Comparison of ENCODE assay signal across 10 cellular contexts in genomic region chr9:79812099-79812498, GRCh38.
DNase-seq lines count a peak whose midpoint lies in the region; ATAC-seq lines count a peak whose summit lies in the region.
"Had no signal": no experiment of that assay in that cellular context is flagged by ENCODE, and none has a peak within 500 bp of the region (broad histone marks: within the 10 kb centered on the region; RNA-seq: fewer than 3 reads in every experiment).

No MANE protein-coding gene starts in this region.

- no peak overlapping the region for H3K27ac ChIP-seq in Karpas-422 (ENCODE audit: low read length)
- H3K27ac ChIP-seq: parathyroid adenoma, RWPE1 had no signal

- H3K4me3 ChIP-seq in Karpas-422 (ENCODE audit: low read length): no peak overlapping the region

- no peak overlapping the region for H2AFZ ChIP-seq in Karpas-422 (ENCODE audit: low read length)
- H2AFZ ChIP-seq: parathyroid adenoma had no signal

- no peaks in the 10 kb centered on the region for H4K20me1 ChIP-seq in Karpas-422 (ENCODE audit: insufficient read depth, low read depth, low read length)

- H3K36me3 ChIP-seq in Karpas-422 (ENCODE audit: insufficient read depth, low read length): no peaks in the 10 kb centered on the region

- H3K9me2 ChIP-seq in Karpas-422 (replicated peaks; ENCODE audit: insufficient read depth, low read length): no peaks in the 10 kb centered on the region

- no peaks in the 10 kb centered on the region for H3K27me3 ChIP-seq in Karpas-422 (ENCODE audit: low read length)

- no peak overlapping the region for H3K9ac ChIP-seq in Karpas-422 (ENCODE audit: low read length)
- H3K9ac ChIP-seq: parathyroid adenoma had no signal

- H3K4me1 ChIP-seq in Karpas-422 (ENCODE audit: low read length): peaks cover 14% of the 10 kb centered on the region
- H3K4me1 ChIP-seq: parathyroid adenoma had no signal

- peak; percentile 22 for ATAC-seq in GM18502 (IDR thresholded peaks at IDR 0.05; ENCODE audit: poor library complexity, unreplicated experiment)
- peak; percentile 7 for ATAC-seq in GM21576 (IDR thresholded peaks at IDR 0.05; ENCODE audit: unreplicated experiment)

- no peaks in the 10 kb centered on the region for H3K9me3 ChIP-seq in Karpas-422 (ENCODE audit: low read length)

- H3K4me2 ChIP-seq in Karpas-422 (ENCODE audit: low read depth, low read length, poor library complexity, severe bottlenecking): peak overlapping the region; percentile 29

- no peak for DNase-seq in Karpas-422
- DNase-seq in iris pigment epithelial cell (ENCODE audit: low read depth): peak; percentile 25
- no peak for DNase-seq in NOMO-1 (lab: John Stamatoyannopoulos, UW; ENCODE audit: unreplicated experiment in 2 of 2)
- no peak for DNase-seq in kidney glomerular epithelial cell (lab: John Stamatoyannopoulos, UW)
- DNase-seq in D341Med (ENCODE audit: low spot score): no peak
- DNase-seq in NCI-H2081 (lab: John Stamatoyannopoulos, UW): no peak

- H3K79me2 ChIP-seq in Karpas-422 (ENCODE audit: low read length): no peaks in the 10 kb centered on the region
- H3K79me2 ChIP-seq: parathyroid adenoma had no signal
